Comparison of ENCODE assay signal across 20 cellular contexts in genomic region chr10:85238676-85239075, GRCh38.
DNase-seq lines count a peak whose midpoint lies in the region; ATAC-seq, FAIRE-seq and TF ChIP-seq lines count a peak whose summit lies in the region.
"Had no signal": no experiment of that assay in that cellular context is flagged by ENCODE, and none has a peak within 500 bp of the region (broad histone marks: within the 10 kb centered on the region; RNA-seq: fewer than 3 reads in every experiment).

No MANE protein-coding gene starts in this region.

- H3K9me3 Mint-ChIP-seq in stimulated activated memory B cell treated with anti-CD40 and anti-IgM and Interleukin-4, amounts not matched to agents 10 μg/mL and 1 μg/mL and 100 μg/mL, for 72 hours = peaks cover 3% of the 10 kb centered on the region
- H3K9me3 Mint-ChIP-seq: CD8-positive, alpha-beta T cell had no signal

- H4K91ac ChIP-seq in H1 (replicated peaks; ENCODE audit: insufficient read length, low read length) = no peak overlapping the region

- no peaks in the 10 kb centered on the region for H3K79me2 ChIP-seq in H1 (ENCODE audit: control insufficient read depth in 1 of 2, insufficient read depth in 2 of 2, low read length in 2 of 2)

- no peak overlapping the region for H3K4ac ChIP-seq in H1 (replicated peaks; ENCODE audit: insufficient read length, low read depth, low read length)

- no peak overlapping the region for H2BK12ac ChIP-seq in H1 (ENCODE audit: low read depth, low read length)

- no peak for TF ChIP-seq EP300 in H1 (IDR thresholded peaks at IDR 0.05; ENCODE audit: borderline replicate concordance in 1 of 2, low read depth in 2 of 2, low read length in 2 of 2)

- TF ChIP-seq POLR2A in H1 (IDR thresholded peaks at IDR 0.05; ENCODE audit: control extremely low read depth in 1 of 2, low read depth in 2 of 2, low read length in 2 of 2) = no peak

- peak overlapping the region; percentile 22; the same call in 1 of the 2 replicates for H2AFZ ChIP-seq in H1 (ENCODE audit: low read length)

- no peak overlapping the region for H2BK20ac ChIP-seq in H1 (ENCODE audit: low read length)

- H2BK5ac ChIP-seq in H1 (ENCODE audit: low read depth, low read length) = no peak overlapping the region

- 97% methylated on average over 12 of the region's 13 CpGs; no CpG with 5 or more reads in 1 of the 2 experiments for WGBS in H1 (ENCODE audit: extremely low coverage in 1 of 2, insufficient coverage in 1 of 2, insufficient read length in 1 of 2, insufficient replicate concordance in 2 of 2, low coverage in 1 of 2, low lambda C conversion rate in 2 of 2, missing lambda C conversion rate in 1 of 2), 2 experiments

- no peaks in the 10 kb centered on the region for H3K36me3 Mint-ChIP-seq in stimulated activated memory B cell treated with anti-CD40 and anti-IgM and Interleukin-4, amounts not matched to agents 10 μg/mL and 1 μg/mL and 100 μg/mL, for 72 hours
- H3K36me3 Mint-ChIP-seq: CD4-positive, CD25-positive, alpha-beta regulatory T cell; CD8-positive, alpha-beta T cell had no signal

- H3K27ac ChIP-seq in BLaER1 = peak overlapping the region; percentile 63; the same call in 1 of the 2 replicates
- H3K27ac ChIP-seq in H1 (ENCODE audit: low read depth, low read length) = no peak overlapping the region
- H3K27ac ChIP-seq: 22Rv1, C4-2B had no signal

- H3K9me3 ChIP-seq in BLaER1 = no peaks in the 10 kb centered on the region
- no peaks in the 10 kb centered on the region for H3K9me3 ChIP-seq in H1 (ENCODE audit: insufficient read depth in 2 of 2, low read depth in 1 of 2, low read length in 1 of 2)
- H3K9me3 ChIP-seq: BE2C, Caco-2 had no signal

- DNase-seq in H7 = peak; percentile 13
- DNase-seq in H1 (ENCODE audit: low read depth in 1 of 2, low spot score in 2 of 2) = no peak
- no peak for DNase-seq in NCI-H2227 treated with DMSO at 0.1 percent for 48 hours (lab: John Stamatoyannopoulos, UW)
- DNase-seq in effector CD8-positive, alpha-beta T cell (lab: John Stamatoyannopoulos, UW) = no peak
- no peak for DNase-seq in activated gamma-delta T cell (lab: John Stamatoyannopoulos, UW)
- DNase-seq: ACHN; AML-193; BE2C; Caco-2; CD4-positive, CD25-positive, alpha-beta regulatory T cell; CD8-positive, alpha-beta T cell; DND-41; HCEC 1CT had no signal

- ATAC-seq in stimulated activated memory B cell treated with anti-CD40 and anti-IgM and Interleukin-4, amounts not matched to agents 10 μg/mL and 1 μg/mL and 100 μg/mL, for 72 hours = peak; percentile 38
- ATAC-seq: CD8-positive, alpha-beta T cell had no signal

- H3K23me2 ChIP-seq in H1 (ENCODE audit: low read depth, low read length) = no peaks in the 10 kb centered on the region

- H4K20me1 ChIP-seq in BLaER1 (no peaks in the 10 kb centered on the region), H1 (replicated peaks in 1 of 2; ENCODE audit: control insufficient read depth in 1 of 2, insufficient read depth in 2 of 2, low read length in 2 of 2) (no peaks in the 10 kb centered on the region)

- POLR2A ChIA-PET in H1 (lab: Charles Lee; ENCODE audit: partially characterized antibody) = no interaction called here

- no peak overlapping the region for H3K23ac ChIP-seq in H1 (ENCODE audit: insufficient read length)

- H3K14ac ChIP-seq in H1 (ENCODE audit: insufficient read length) = no peak overlapping the region

- FAIRE-seq in H1 (lab: Jason Lieb, UNC) = no peak
- FAIRE-seq: A204.1, G401.6, GM12892 had no signal

- TF ChIP-seq CTCF in H1 (IDR thresholded peaks at IDR 0.05; ENCODE audit: control extremely low read depth in 1 of 3, insufficient read depth in 1 of 3, low read depth in 1 of 3, low read length in 3 of 3) = no peak

- no peak for TF ChIP-seq RAD21 in H1 (IDR thresholded peaks at IDR 0.05 in 1 of 2, conservative IDR thresholded peaks at IDR 0.05 in 1 of 2; ENCODE audit: low read depth in 2 of 2, low read length in 2 of 2)

- H3K9ac ChIP-seq in BLaER1 (no peak overlapping the region; the same call in 1 of the 2 replicates), H1 (replicated peaks in 1 of 4; ENCODE audit: extremely low read depth in 1 of 4, low read depth in 3 of 4, low read length in 3 of 4) (no peak overlapping the region)

- H3K79me1 ChIP-seq in H1 (ENCODE audit: low read depth, low read length) = no peaks in the 10 kb centered on the region

- no peak overlapping the region for H3K56ac ChIP-seq in H1 (replicated peaks; ENCODE audit: insufficient read length, low read depth, low read length)

- H2BK15ac ChIP-seq in H1 (ENCODE audit: low read length) = no peak overlapping the region

- H3K27ac Mint-ChIP-seq in stimulated activated memory B cell treated with anti-CD40 and anti-IgM and Interleukin-4, amounts not matched to agents 10 μg/mL and 1 μg/mL and 100 μg/mL, for 72 hours = no peak overlapping the region
- H3K27ac Mint-ChIP-seq: CD4-positive, CD25-positive, alpha-beta regulatory T cell; CD8-positive, alpha-beta T cell had no signal

- H3K4me2 ChIP-seq in BLaER1 (peak overlapping the region; percentile 72), H1 (ENCODE audit: insufficient read depth in 1 of 2, low read depth in 2 of 2, low read length in 2 of 2) (no peak overlapping the region)

- H2AK5ac ChIP-seq in H1 (ENCODE audit: low read depth, low read length) = no peak overlapping the region

- H3K4me1 ChIP-seq in BLaER1 (peaks cover 18% of the 10 kb centered on the region), H1 (replicated peaks in 1 of 4; ENCODE audit: control insufficient read depth in 3 of 4, insufficient read depth in 4 of 4, low read length in 3 of 4) (no peaks in the 10 kb centered on the region)
- H3K4me1 ChIP-seq: BE2C, Caco-2 had no signal

- H3K4me3 ChIP-seq in BLaER1 (no peak overlapping the region), H7 (ENCODE audit: insufficient read depth, low read depth, low read length) (no peak overlapping the region), H1 (ENCODE audit: extremely low read depth in 1 of 4, insufficient read depth in 2 of 4, low read depth in 3 of 4, low read length in 4 of 4) (no peak overlapping the region)

- no peaks in the 10 kb centered on the region for H3K27me3 Mint-ChIP-seq in stimulated activated memory B cell treated with anti-CD40 and anti-IgM and Interleukin-4, amounts not matched to agents 10 μg/mL and 1 μg/mL and 100 μg/mL, for 72 hours
- H3K27me3 Mint-ChIP-seq: CD4-positive, CD25-positive, alpha-beta regulatory T cell had no signal

- H3K36me3 ChIP-seq in BLaER1 (no peaks in the 10 kb centered on the region), H7 (replicated peaks; ENCODE audit: control insufficient read depth, insufficient read depth, low read length) (no peaks in the 10 kb centered on the region), H1 (ENCODE audit: control insufficient read depth in 2 of 4, insufficient read depth in 4 of 4, low read length in 3 of 4) (no peaks in the 10 kb centered on the region)
- H3K36me3 ChIP-seq: BE2C had no signal

- CTCF ChIA-PET in H1 (lab: Charles Lee; ENCODE audit: partially characterized antibody) = interaction anchor here (0.7 kb wide), 1 partner anchor 10 kb away, joined by 4 read pairs; no protein-coding TSS in a partner anchor

- no peak overlapping the region for H3K18ac ChIP-seq in H1 (ENCODE audit: extremely low read depth, low read length)

- H3K27me3 ChIP-seq in BLaER1 (no peaks in the 10 kb centered on the region), H7 (ENCODE audit: control insufficient read depth, insufficient read depth, low read length) (no peaks in the 10 kb centered on the region), H1 (replicated peaks in 1 of 4; ENCODE audit: control insufficient read depth in 3 of 4, extremely low read depth in 1 of 4, insufficient read depth in 3 of 4, low read length in 3 of 4) (no peaks in the 10 kb centered on the region)
- H3K27me3 ChIP-seq: BE2C had no signal

- H3K4me3 Mint-ChIP-seq in stimulated activated memory B cell treated with anti-CD40 and anti-IgM and Interleukin-4, amounts not matched to agents 10 μg/mL and 1 μg/mL and 100 μg/mL, for 72 hours = no peak overlapping the region
- H3K4me3 Mint-ChIP-seq: CD4-positive, CD25-positive, alpha-beta regulatory T cell; CD8-positive, alpha-beta T cell had no signal

- no peak overlapping the region for H2BK120ac ChIP-seq in H1 (replicated peaks; ENCODE audit: low read depth, low read length)

- H4K5ac ChIP-seq in H1 (ENCODE audit: insufficient read length, low read depth, low read length) = no peak overlapping the region

- H3K4me1 Mint-ChIP-seq in stimulated activated memory B cell treated with anti-CD40 and anti-IgM and Interleukin-4, amounts not matched to agents 10 μg/mL and 1 μg/mL and 100 μg/mL, for 72 hours = no peaks in the 10 kb centered on the region
- H3K4me1 Mint-ChIP-seq: CD4-positive, CD25-positive, alpha-beta regulatory T cell had no signal

- no peak overlapping the region for H4K8ac ChIP-seq in H1 (ENCODE audit: extremely low read depth, insufficient read depth, low read length)

TF ChIP-seq in H1, 55 proteins besides CTCF, POLR2A, EP300 and RAD21:
- TF ChIP-seq SP1 (IDR thresholded peaks at IDR 0.05; ENCODE audit: low read depth, low read length) (no peak), SIX5 (IDR thresholded peaks at IDR 0.05; ENCODE audit: low read depth, low read length) (no peak), FOSL1 (IDR thresholded peaks at IDR 0.05; ENCODE audit: insufficient read depth, low read depth, low read length) (no peak), ATF2 (IDR thresholded peaks at IDR 0.05; ENCODE audit: low read length) (no peak), SP4 (IDR thresholded peaks at IDR 0.05; ENCODE audit: low read length) (no peak), NANOG (IDR thresholded peaks at IDR 0.05; ENCODE audit: insufficient read depth, low read depth, low read length, poor library complexity, severe bottlenecking) (no peak), SIRT6 (IDR thresholded peaks at IDR 0.05; ENCODE audit: low read length) (no peak), ASH2L (IDR thresholded peaks at IDR 0.05; ENCODE audit: low read length) (no peak), CHD2 (IDR thresholded peaks at IDR 0.05; ENCODE audit: low read length) (no peak), MAFK (IDR thresholded peaks at IDR 0.05; ENCODE audit: low read depth, low read length) (no peak), JUND (IDR thresholded peaks at IDR 0.05; ENCODE audit: low read length) (no peak), TBP (IDR thresholded peaks at IDR 0.05; ENCODE audit: low read depth, low read length) (no peak)
